22 cellular contexts compared by ENCODE assay signal in the genomic region with DNA sequence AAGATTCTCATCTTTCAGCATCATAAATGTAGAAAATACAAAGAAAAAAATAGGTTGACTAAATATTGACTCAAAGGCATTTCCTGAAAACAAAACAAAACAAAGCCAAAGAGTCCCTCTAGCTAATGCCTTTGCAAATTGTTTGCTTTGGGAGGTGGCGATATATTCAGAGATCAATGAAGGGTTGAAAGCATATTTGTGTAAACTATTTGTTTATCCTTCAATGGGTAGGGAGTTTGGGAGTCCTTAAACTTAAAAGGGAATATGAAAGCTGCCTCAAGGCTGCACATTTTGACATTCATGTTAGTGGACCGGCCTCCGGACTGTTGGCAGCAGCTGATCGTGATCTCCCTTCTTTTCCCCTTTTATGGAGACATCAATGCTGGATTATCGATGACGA.
"Had no signal": no experiment of that assay in that cellular context is flagged by ENCODE, and none has a peak within 500 bp of the region (broad histone marks: within the 10 kb centered on the region; RNA-seq: fewer than 3 reads in every experiment).

No MANE protein-coding gene starts in this region.

- H3K4me2 ChIP-seq: smooth muscle cell had no signal

- H3K36me3 Mint-ChIP-seq: activated naive CD8-positive, alpha-beta T cell treated with anti-CD3 and anti-CD28 coated beads for 36 hours; mesothelial cell of epicardium; natural killer cell treated with Interleukin-12 subunit alpha and Interleukin-12 subunit beta and Interleukin-15 and Interleukin-18, amount 100 ng/mL, for 72 hours; WTC11 had no signal

- DNase-seq: activated CD4-positive, alpha-beta T cell treated with anti-CD3 and anti-CD28 coated beads for 36 hours; activated CD4-positive, alpha-beta T cell treated with anti-CD3 and anti-CD28 coated beads, Interleukin-2, amount 50 U/mL, for 48 hours; activated naive CD8-positive, alpha-beta T cell treated with anti-CD3 and anti-CD28 coated beads for 36 hours; activated T-cell treated with anti-CD3 and anti-CD28 coated beads for 4 hours; body of pancreas; dorsolateral prefrontal cortex; foreskin keratinocyte; head of caudate nucleus; stimulated activated CD4-positive, alpha-beta T cell treated with anti-CD3 and anti-CD28 coated beads, Interleukin-4, amount 100 ng/mL, for 1 hour; stimulated activated naive CD8-positive, alpha-beta T cell treated with anti-CD3 and anti-CD28 coated beads, Interleukin-15, amount 100 ng/mL, for 72 hours; transverse colon; uterus had no signal

- ATAC-seq: activated CD4-positive, alpha-beta T cell treated with anti-CD3 and anti-CD28 coated beads for 36 hours; body of pancreas; foreskin keratinocyte; natural killer cell treated with Interleukin-12 subunit alpha and Interleukin-12 subunit beta and Interleukin-15 and Interleukin-18, amount 100 ng/mL, for 72 hours; sciatic nerve; stimulated activated naive CD8-positive, alpha-beta T cell treated with anti-CD3 and anti-CD28 coated beads, Interleukin-15, amount 100 ng/mL, for 72 hours; WTC11 had no signal

- H3K4me3 ChIP-seq: body of pancreas, dorsolateral prefrontal cortex, smooth muscle cell, suprapubic skin, transverse colon, uterus had no signal

- H3K27me3 ChIP-seq: body of pancreas, dorsolateral prefrontal cortex, foreskin keratinocyte, neutrophil, suprapubic skin, transverse colon, uterus had no signal

- H3K9me3 ChIP-seq: body of pancreas, neutrophil, suprapubic skin, transverse colon, uterus had no signal

- H3K4me3 Mint-ChIP-seq: activated CD4-positive, alpha-beta T cell treated with anti-CD3 and anti-CD28 coated beads for 36 hours; activated naive CD8-positive, alpha-beta T cell treated with anti-CD3 and anti-CD28 coated beads for 36 hours; activated T-helper 1 cell treated with anti-CD3 and anti-CD28 coated beads, Interleukin-12 subunit alpha, Interleukin-12 subunit beta, Interleukin-2, Interleukin-4 antibody, amounts not matched to agents 30 ng/mL and 10 ng/mL and 1 ng/mL, durations not matched to agents 14 hours and 24 hours and 36 hours; mesothelial cell of epicardium; natural killer cell treated with Interleukin-12 subunit alpha and Interleukin-12 subunit beta and Interleukin-15 and Interleukin-18, amount 100 ng/mL, for 72 hours; stimulated activated naive CD8-positive, alpha-beta T cell treated with anti-CD3 and anti-CD28 coated beads, Interleukin-15, amount 100 ng/mL, for 72 hours; WTC11 had no signal

- H3K36me3 ChIP-seq: neutrophil, suprapubic skin, transverse colon, uterus had no signal

- H3K27ac Mint-ChIP-seq: activated CD4-positive, alpha-beta T cell treated with anti-CD3 and anti-CD28 coated beads for 36 hours; activated naive CD8-positive, alpha-beta T cell treated with anti-CD3 and anti-CD28 coated beads for 36 hours; activated T-helper 1 cell treated with anti-CD3 and anti-CD28 coated beads, Interleukin-12 subunit alpha, Interleukin-12 subunit beta, Interleukin-2, Interleukin-4 antibody, amounts not matched to agents 30 ng/mL and 10 ng/mL and 1 ng/mL, durations not matched to agents 14 hours and 24 hours and 36 hours; mesothelial cell of epicardium; natural killer cell treated with Interleukin-12 subunit alpha and Interleukin-12 subunit beta and Interleukin-15 and Interleukin-18, amount 100 ng/mL, for 72 hours; stimulated activated naive CD8-positive, alpha-beta T cell treated with anti-CD3 and anti-CD28 coated beads, Interleukin-15, amount 100 ng/mL, for 72 hours; WTC11 had no signal

- H2AFZ ChIP-seq: parathyroid adenoma had no signal

- H3K4me1 Mint-ChIP-seq: mesothelial cell of epicardium had no signal

- H3K9me3 Mint-ChIP-seq: activated naive CD8-positive, alpha-beta T cell treated with anti-CD3 and anti-CD28 coated beads for 36 hours; activated T-helper 1 cell treated with anti-CD3 and anti-CD28 coated beads, Interleukin-12 subunit alpha, Interleukin-12 subunit beta, Interleukin-2, Interleukin-4 antibody, amounts not matched to agents 30 ng/mL and 10 ng/mL and 1 ng/mL, durations not matched to agents 14 hours and 24 hours and 36 hours; mesothelial cell of epicardium; natural killer cell treated with Interleukin-12 subunit alpha and Interleukin-12 subunit beta and Interleukin-15 and Interleukin-18, amount 100 ng/mL, for 72 hours; stimulated activated naive CD8-positive, alpha-beta T cell treated with anti-CD3 and anti-CD28 coated beads, Interleukin-15, amount 100 ng/mL, for 72 hours; WTC11 had no signal

- H3K4me1 ChIP-seq: body of pancreas, foreskin keratinocyte, parathyroid adenoma, suprapubic skin, transverse colon, uterus had no signal

- H3K79me2 ChIP-seq: parathyroid adenoma had no signal

- H3K27ac ChIP-seq: body of pancreas, dorsolateral prefrontal cortex, epithelial cell of prostate, foreskin keratinocyte, neutrophil, parathyroid adenoma, suprapubic skin, transverse colon, uterus had no signal
